ENCODE assay signal across 28 cellular contexts in genomic region chr15:63851431-63851830, GRCh38.
"Had no signal": no experiment of that assay in that cellular context is flagged by ENCODE, and none has a peak within 500 bp of the region (broad histone marks: within the 10 kb centered on the region; RNA-seq: fewer than 3 reads in every experiment).

No MANE protein-coding gene starts in this region.

- H3K9me3 ChIP-seq: colonic mucosa, esophagus muscularis mucosa, esophagus squamous epithelium, gastrocnemius medialis, gastroesophageal sphincter, heart left ventricle, heart right ventricle had no signal

- H3K27me3 ChIP-seq: colonic mucosa, dorsolateral prefrontal cortex, esophagus muscularis mucosa, esophagus squamous epithelium, foreskin keratinocyte, gastrocnemius medialis, gastroesophageal sphincter, heart left ventricle, heart right ventricle had no signal

- H3K4me1 ChIP-seq: colonic mucosa, esophagus muscularis mucosa, esophagus squamous epithelium, foreskin keratinocyte, gastrocnemius medialis, gastroesophageal sphincter had no signal

- FAIRE-seq: colon, endometrium, endothelial cell of umbilical vein, frontal cortex had no signal

- ATAC-seq: effector memory CD8-positive, alpha-beta T cell; esophagus mucosa; foreskin keratinocyte; gastrocnemius medialis; gastroesophageal sphincter; heart left ventricle; heart right ventricle had no signal

- H3K27ac Mint-ChIP-seq: dendritic cell treated with granulocyte-macrophage colony-stimulating factor and Interleukin-4, amounts not matched to agents 40 ng/mL and 50 ng/mL, for 4 days; effector memory CD8-positive, alpha-beta T cell had no signal

- H3K27ac ChIP-seq: colonic mucosa, coronary artery, dorsolateral prefrontal cortex, epithelial cell of prostate, esophagus muscularis mucosa, esophagus squamous epithelium, foreskin keratinocyte, gastrocnemius medialis, gastroesophageal sphincter, heart left ventricle, heart right ventricle had no signal

- H3K9me3 Mint-ChIP-seq: effector memory CD8-positive, alpha-beta T cell had no signal

- H3K4me3 Mint-ChIP-seq: dendritic cell treated with granulocyte-macrophage colony-stimulating factor and Interleukin-4, amounts not matched to agents 40 ng/mL and 50 ng/mL, for 4 days; effector memory CD8-positive, alpha-beta T cell had no signal

- H3K4me3 ChIP-seq: colonic mucosa, coronary artery, dorsolateral prefrontal cortex, esophagus muscularis mucosa, esophagus squamous epithelium, gastrocnemius medialis, gastroesophageal sphincter, heart left ventricle, heart right ventricle had no signal

- DNase-seq: colonic mucosa; cortex of kidney; dermis blood vessel endothelial cell; dorsolateral prefrontal cortex; effector CD4-positive, alpha-beta T cell; effector CD8-positive, alpha-beta T cell; effector memory CD4-positive, alpha-beta T cell; effector memory CD8-positive, alpha-beta T cell; erythroblast; esophagus squamous epithelium; foreskin fibroblast; foreskin keratinocyte; foreskin melanocyte; gastrocnemius medialis; glutamatergic neuron; head of caudate nucleus; heart left ventricle; heart right ventricle had no signal

- H3K36me3 ChIP-seq: colonic mucosa, esophagus muscularis mucosa, esophagus squamous epithelium, gastrocnemius medialis, gastroesophageal sphincter, heart left ventricle, heart right ventricle had no signal
